ENCODE assay signal across 12 cellular contexts in the genomic region with DNA sequence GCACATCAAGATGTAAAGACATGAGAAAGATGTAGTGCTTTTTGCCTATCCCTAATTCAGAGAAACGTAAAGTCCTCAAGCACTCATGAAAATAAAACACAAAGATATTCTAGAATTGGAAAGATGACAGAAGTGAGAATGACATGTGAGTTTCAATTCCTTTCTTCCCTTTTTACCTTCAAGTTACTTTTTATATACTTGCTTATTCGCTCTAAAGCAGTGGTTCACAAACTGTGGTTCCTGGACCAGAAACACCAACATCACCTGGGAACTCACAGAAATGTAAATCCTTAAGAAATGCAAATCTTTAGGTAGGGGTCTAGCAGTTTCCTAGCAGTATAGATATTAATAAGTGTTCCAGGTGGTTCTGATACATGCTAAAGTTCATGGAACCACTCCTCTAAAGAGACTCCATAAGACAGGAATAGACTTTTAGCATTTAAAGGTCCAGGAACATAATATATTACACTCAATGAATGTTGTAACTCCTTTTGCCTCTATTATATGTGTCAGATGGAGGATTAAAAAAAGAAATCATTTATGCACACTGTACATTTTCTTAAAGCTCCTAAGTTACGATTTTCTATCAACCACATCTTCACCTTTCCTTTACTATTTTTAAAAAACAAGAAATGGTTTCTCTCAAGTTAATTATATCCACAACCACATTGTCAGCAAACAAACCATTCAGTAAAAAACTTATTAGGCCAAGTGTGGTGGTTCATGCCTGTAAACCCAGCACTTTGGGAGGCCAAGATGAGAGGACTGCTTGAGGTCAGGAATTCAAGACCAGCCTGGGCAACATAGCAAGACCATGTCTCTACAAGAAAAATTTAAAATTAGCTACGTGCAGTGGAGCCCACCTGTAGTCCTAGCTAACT. TPM values are rescaled to one million over a fixed set of nuclear protein-coding genes. Genes with fewer than 3 reads are reported as not detected.
DNase-seq lines count a peak whose midpoint lies in the region; ATAC-seq, FAIRE-seq and TF ChIP-seq lines count a peak whose summit lies in the region.
"Had no signal": no experiment of that assay in that cellular context is flagged by ENCODE, and none has a peak within 500 bp of the region (broad histone marks: within the 10 kb centered on the region; RNA-seq: fewer than 3 reads in every experiment).

No MANE protein-coding gene starts in this region.

- no peak for TF ChIP-seq POLR2A in GM12891 (IDR thresholded peaks at IDR 0.05; ENCODE audit: low read depth, low read length)

- DNase-seq in GM12891 (ENCODE audit: insufficient read length, low spot score) (no peak), Right ventricle myocardium superior (no peak), AG20443 (ENCODE audit: low spot score) (no peak), DMS53 treated with DMSO at 0.1 percent for 48 hours (lab: John Stamatoyannopoulos, UW; ENCODE audit: unreplicated experiment) (no peak), DMS 273 treated with DMSO at 0.1 percent for 48 hours (lab: John Stamatoyannopoulos, UW) (no peak)
- DNase-seq: activated T-cell treated with anti-CD3 and anti-CD28 coated beads, Interleukin-2, amount 50 U/mL, for 72 hours; CD8-positive, alpha-beta T cell; foreskin fibroblast; T1000 had no signal

- ATAC-seq in GM19438 (IDR thresholded peaks at IDR 0.05; ENCODE audit: low read depth, unreplicated experiment) (peak; percentile 74), HG02884 (IDR thresholded peaks at IDR 0.05; ENCODE audit: unreplicated experiment) (peak; percentile 90), Right ventricle myocardium superior (ENCODE audit: poor library complexity) (no peak)
- ATAC-seq: activated T-cell treated with anti-CD3 and anti-CD28 coated beads, Interleukin-2, amount 50 U/mL, for 72 hours; CD8-positive, alpha-beta T cell had no signal

- H3K9me3 Mint-ChIP-seq in IgD-negative memory B cell: no peaks in the 10 kb centered on the region
- H3K9me3 Mint-ChIP-seq: activated T-cell treated with anti-CD3 and anti-CD28 coated beads, Interleukin-2, amount 50 U/mL, for 72 hours; CD8-positive, alpha-beta T cell had no signal

- peaks cover 29 to 42% (median 31%) of the 10 kb centered on the region in 3 donors for H3K4me1 Mint-ChIP-seq in IgD-negative memory B cell

- peak; percentile 71 for FAIRE-seq in GM12891 (lab: Jason Lieb, UNC)

- no peaks in the 10 kb centered on the region for H3K27me3 Mint-ChIP-seq in IgD-negative memory B cell

- intact Hi-C loops in Right ventricle myocardium superior (cut with DNase I): no loop called here

- H3K36me3 Mint-ChIP-seq in IgD-negative memory B cell: peaks cover 7% of the 10 kb centered on the region

- H3K27ac Mint-ChIP-seq in IgD-negative memory B cell: peak overlapping the region; percentile 0 to 80 (median 5)
- H3K27ac Mint-ChIP-seq: activated T-cell treated with anti-CD3 and anti-CD28 coated beads, Interleukin-2, amount 50 U/mL, for 72 hours; CD8-positive, alpha-beta T cell had no signal

- peak overlapping the region; percentile 2 to 82 (median 54) for H3K4me3 Mint-ChIP-seq in IgD-negative memory B cell
- H3K4me3 Mint-ChIP-seq: activated T-cell treated with anti-CD3 and anti-CD28 coated beads, Interleukin-2, amount 50 U/mL, for 72 hours; CD8-positive, alpha-beta T cell had no signal

TF ChIP-seq in GM12891, 5 proteins besides CTCF, POLR2A, EP300 and RAD21:
- no peak for TF ChIP-seq PAX5 (IDR thresholded peaks at IDR 0.05; ENCODE audit: insufficient read depth, low read length, severe bottlenecking)
- TF ChIP-seq SPI1 (IDR thresholded peaks at IDR 0.05; ENCODE audit: low read depth, low read length): peak; percentile 93
- TF ChIP-seq POU2F2 (IDR thresholded peaks at IDR 0.05; ENCODE audit: low read depth, low read length): 0 out of 2 replicates have a peak, but pooled peaks have one; percentile 45

RNA-seq across cellular contexts. Expression of a gene that starts 39.9 kb away (rescaled TPM):
- 18.0 TPM for polyA plus RNA-seq in GM12891 (2012; ENCODE audit: low read depth, missing spikeins)
- polyA plus RNA-seq in IgD-negative memory B cell: 45.3 TPM
- 13.5 TPM for total RNA-seq in Right ventricle myocardium superior

RNA-seq across cellular contexts. Expression of a gene that starts 40.1 kb away (rescaled TPM):
- polyA plus RNA-seq in GM12891 (2012; ENCODE audit: low read depth, missing spikeins): 8.0 TPM
- 12.7 TPM for polyA plus RNA-seq in IgD-negative memory B cell
- total RNA-seq in Right ventricle myocardium superior: 5.6 TPM
